ENCODE assay signal across 19 cellular contexts in the genomic region with DNA sequence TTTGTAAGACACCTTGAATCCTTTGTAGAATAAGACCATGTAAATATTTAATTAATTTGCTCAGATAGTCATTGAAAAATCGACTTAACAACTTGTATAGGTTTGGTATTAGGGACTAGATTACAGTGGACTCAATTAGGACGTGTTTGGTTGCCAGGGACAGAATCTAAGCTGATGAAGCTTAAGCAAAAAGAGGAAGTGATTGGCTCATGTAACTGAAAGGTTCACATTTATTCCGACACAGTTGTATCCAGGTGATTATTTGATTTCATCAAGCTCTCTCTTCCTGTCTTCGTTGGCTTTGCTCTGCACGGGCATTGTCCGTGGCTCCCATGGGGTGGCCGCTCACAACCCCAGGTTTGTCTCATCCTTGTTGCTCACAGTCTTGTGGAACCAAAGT.
"Had no signal": no experiment of that assay in that cellular context is flagged by ENCODE, and none has a peak within 500 bp of the region (broad histone marks: within the 10 kb centered on the region; RNA-seq: fewer than 3 reads in every experiment).

No MANE protein-coding gene starts in this region.

- H3K27ac ChIP-seq: Peyer's patch, SJCRH30 had no signal

- DNase-seq: Kasumi-1, KG1, MM.1S, NCI-H1092 treated with DMSO at 0.1 percent for 48 hours, NCI-H187, NCI-H2029, NCI-H2081 treated with DMSO at 0.1 percent for 48 hours, NCI-H2171, NCI-H446, NCI-H510A, NCI-H524 treated with DMSO at 0.1 percent for 48 hours, NCI-H774, Peyer's patch, SHP77 treated with DMSO at 0.1 percent for 48 hours, SJCRH30, SW 1271, T-cell had no signal

- H3K4me2 ChIP-seq: PC-9 had no signal

- H3K36me3 Mint-ChIP-seq: T-cell had no signal

- H3K4me1 Mint-ChIP-seq: T-cell had no signal

- H3K9me3 Mint-ChIP-seq: T-cell had no signal

- H3K4me3 ChIP-seq: PC-9, Peyer's patch, SJCRH30 had no signal

- H2AFZ ChIP-seq: PC-9 had no signal

- H3K27me3 ChIP-seq: Peyer's patch, SJCRH30 had no signal

- ATAC-seq: Right ventricle myocardium inferior, T-cell had no signal

- H3K36me3 ChIP-seq: Peyer's patch, SJCRH30 had no signal

- H3K4me1 ChIP-seq: Peyer's patch had no signal

- H3K9me3 ChIP-seq: Peyer's patch, SJCRH30 had no signal

- H3K4me3 Mint-ChIP-seq: T-cell had no signal

- H3K27ac Mint-ChIP-seq: T-cell had no signal
